ENCODE assay signal across 28 cellular contexts in genomic region chr1:40890771-40891170, GRCh38.
"Had no signal": no experiment of that assay in that cellular context is flagged by ENCODE, and none has a peak within 500 bp of the region (broad histone marks: within the 10 kb centered on the region; RNA-seq: fewer than 3 reads in every experiment).

No MANE protein-coding gene starts in this region.

- ATAC-seq: activated naive CD8-positive, alpha-beta T cell treated with anti-CD3 and anti-CD28 coated beads, Interleukin-2, amount 50 U/mL, for 24 hours; activated T-cell treated with anti-CD3 and anti-CD28 coated beads, Interleukin-2, amount 50 U/mL, for 72 hours; naive thymus-derived CD8-positive, alpha-beta T cell; sciatic nerve; stimulated activated naive B cell treated with anti-CD40 and anti-IgM and Interleukin-4, amounts not matched to agents 10 μg/mL and 1 μg/mL and 100 μg/mL, for 72 hours had no signal

- H3K27me3 ChIP-seq: hepatocyte, neural progenitor cell, testis, vagina had no signal

- H3K36me3 Mint-ChIP-seq: neural progenitor cell had no signal

- H3K79me2 ChIP-seq: hepatocyte had no signal

- H3K4me1 ChIP-seq: left ventricle myocardium inferior, neural progenitor cell, testis had no signal

- H3K36me3 ChIP-seq: cardiac muscle cell, left ventricle myocardium inferior, neural progenitor cell, vagina had no signal

- H3K9me3 ChIP-seq: testis, vagina had no signal

- FAIRE-seq: endometrium, small intestine had no signal

- H3K4me1 Mint-ChIP-seq: activated B cell treated with CpG ODN at 0.5 μM for 24 hours; immature natural killer cell; naive thymus-derived CD8-positive, alpha-beta T cell; neural progenitor cell; stimulated activated naive B cell treated with anti-CD40 and anti-IgM and Interleukin-4, amounts not matched to agents 10 μg/mL and 1 μg/mL and 100 μg/mL, for 72 hours had no signal

- H3K4me3 ChIP-seq: cardiac muscle cell, hepatocyte, left ventricle myocardium inferior, neural progenitor cell, testis, vagina had no signal

- H3K4me2 ChIP-seq: hepatocyte, neural progenitor cell had no signal

- H3K27ac ChIP-seq: cardiac muscle cell, hepatocyte, left ventricle myocardium inferior, neural progenitor cell, testis, vagina had no signal

- H3K9ac ChIP-seq: neural progenitor cell had no signal

- H3K27ac Mint-ChIP-seq: activated B cell treated with CpG ODN at 0.5 μM for 24 hours; activated CD4-positive, alpha-beta memory T cell treated with anti-CD3 and anti-CD28 coated beads, Interleukin-2, amount 10 ng/mL, durations not matched to agents 7 days and 5 days; activated naive CD8-positive, alpha-beta T cell treated with anti-CD3 and anti-CD28 coated beads, Interleukin-2, amount 50 U/mL, for 24 hours; activated T-cell treated with anti-CD3 and anti-CD28 coated beads, Interleukin-2, amount 50 U/mL, for 72 hours; immature natural killer cell; neural progenitor cell; stimulated activated naive B cell treated with anti-CD40 and anti-IgM and Interleukin-4, amounts not matched to agents 10 μg/mL and 1 μg/mL and 100 μg/mL, for 72 hours had no signal

- H3K4me3 Mint-ChIP-seq: activated B cell treated with CpG ODN at 0.5 μM for 24 hours; activated CD4-positive, alpha-beta memory T cell treated with anti-CD3 and anti-CD28 coated beads, Interleukin-2, amount 10 ng/mL, durations not matched to agents 7 days and 5 days; activated naive CD8-positive, alpha-beta T cell treated with anti-CD3 and anti-CD28 coated beads, Interleukin-2, amount 50 U/mL, for 24 hours; activated T-cell treated with anti-CD3 and anti-CD28 coated beads, Interleukin-2, amount 50 U/mL, for 72 hours; immature natural killer cell; mesothelial cell of epicardium; naive thymus-derived CD8-positive, alpha-beta T cell; neural progenitor cell; stimulated activated naive B cell treated with anti-CD40 and anti-IgM and Interleukin-4, amounts not matched to agents 10 μg/mL and 1 μg/mL and 100 μg/mL, for 72 hours had no signal

- H2AFZ ChIP-seq: hepatocyte, neural progenitor cell had no signal

- DNase-seq: activated B cell treated with CpG ODN at 0.5 μM for 24 hours; activated CD4-positive, alpha-beta memory T cell treated with anti-CD3 and anti-CD28 coated beads, Interleukin-2, amount 10 ng/mL, durations not matched to agents 7 days and 5 days; activated CD4-positive, alpha-beta T cell treated with anti-CD3 and anti-CD28 coated beads for 4 hours; activated gamma-delta T cell; activated naive CD4-positive, alpha-beta T cell treated with anti-CD3 and anti-CD28 coated beads, Interleukin-2, amount 50 U/mL, for 16 hours; activated naive CD8-positive, alpha-beta T cell treated with anti-CD3 and anti-CD28 coated beads, Interleukin-2, amount 50 U/mL, for 24 hours; activated T-cell treated with anti-CD3 and anti-CD28 coated beads, Interleukin-2, amount 50 U/mL, for 72 hours; effector CD4-positive, alpha-beta T cell; erythroblast; foreskin fibroblast; glutamatergic neuron; immature natural killer cell; kidney glomerular epithelial cell; left ventricle myocardium inferior; naive thymus-derived CD8-positive, alpha-beta T cell; small intestine; stimulated activated CD8-positive, alpha-beta memory T cell treated with anti-CD3 and anti-CD28 coated beads, Interleukin-4, amount 100 ng/mL, for 48 hours; stimulated activated naive B cell treated with anti-CD40 and anti-IgM and Interleukin-4, amounts not matched to agents 10 μg/mL and 1 μg/mL and 100 μg/mL, for 72 hours; T1000; testis; trophoblast cell had no signal
